Comparison of ENCODE assay signal across 1 cellular context in the genomic region with DNA sequence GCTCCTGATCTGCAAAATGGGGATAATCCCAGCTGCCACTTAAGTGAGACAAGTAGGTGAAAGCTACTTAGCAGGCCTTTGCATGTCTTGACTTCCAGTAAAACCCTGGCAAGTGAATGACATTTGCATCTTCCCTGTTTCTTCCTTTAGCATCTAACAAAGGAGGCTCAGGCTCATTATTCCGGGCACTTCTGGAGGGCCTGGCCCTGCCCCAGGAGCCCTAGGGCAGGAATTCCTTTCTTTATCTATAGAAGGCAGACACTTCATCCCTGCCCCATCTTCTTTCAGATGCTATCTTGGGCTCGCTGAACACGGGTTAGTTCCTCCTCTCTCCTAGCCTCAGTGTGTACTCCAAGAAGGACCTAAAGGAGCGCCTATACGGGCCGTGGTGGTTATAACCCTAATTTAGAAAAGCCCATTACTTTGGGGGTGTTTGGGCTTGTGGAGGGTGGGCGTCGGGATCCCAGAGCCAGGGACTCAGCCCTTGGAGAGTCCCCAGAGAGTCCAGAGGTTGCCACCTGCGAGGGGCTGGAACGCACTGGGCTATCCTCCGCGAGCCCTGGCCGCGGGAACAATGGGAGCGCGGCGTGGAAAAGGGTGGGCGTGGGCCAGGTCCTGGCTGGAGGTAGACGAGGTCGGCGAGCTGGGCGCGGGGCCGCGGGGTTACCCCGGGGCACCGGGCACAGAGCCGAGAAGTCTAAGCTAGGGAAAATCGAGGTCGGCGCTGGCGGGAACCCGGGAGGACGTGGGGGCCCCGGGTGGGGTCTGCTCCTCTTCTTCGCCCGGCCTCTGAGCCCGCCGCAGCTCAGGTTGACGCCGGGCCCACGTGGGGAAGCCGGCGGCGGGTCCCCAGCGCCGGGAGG.
A peak's percentile ranks its signal among the peaks of the same experiment; 100 is the strongest.
TF ChIP-seq lines count a peak whose summit lies in the region.

No MANE protein-coding gene starts in this region.

TF ChIP-seq in HEK293, 187 proteins besides CTCF, POLR2A, EP300 and RAD21 (continued from another document):
- TF ChIP-seq, protein P1, sequence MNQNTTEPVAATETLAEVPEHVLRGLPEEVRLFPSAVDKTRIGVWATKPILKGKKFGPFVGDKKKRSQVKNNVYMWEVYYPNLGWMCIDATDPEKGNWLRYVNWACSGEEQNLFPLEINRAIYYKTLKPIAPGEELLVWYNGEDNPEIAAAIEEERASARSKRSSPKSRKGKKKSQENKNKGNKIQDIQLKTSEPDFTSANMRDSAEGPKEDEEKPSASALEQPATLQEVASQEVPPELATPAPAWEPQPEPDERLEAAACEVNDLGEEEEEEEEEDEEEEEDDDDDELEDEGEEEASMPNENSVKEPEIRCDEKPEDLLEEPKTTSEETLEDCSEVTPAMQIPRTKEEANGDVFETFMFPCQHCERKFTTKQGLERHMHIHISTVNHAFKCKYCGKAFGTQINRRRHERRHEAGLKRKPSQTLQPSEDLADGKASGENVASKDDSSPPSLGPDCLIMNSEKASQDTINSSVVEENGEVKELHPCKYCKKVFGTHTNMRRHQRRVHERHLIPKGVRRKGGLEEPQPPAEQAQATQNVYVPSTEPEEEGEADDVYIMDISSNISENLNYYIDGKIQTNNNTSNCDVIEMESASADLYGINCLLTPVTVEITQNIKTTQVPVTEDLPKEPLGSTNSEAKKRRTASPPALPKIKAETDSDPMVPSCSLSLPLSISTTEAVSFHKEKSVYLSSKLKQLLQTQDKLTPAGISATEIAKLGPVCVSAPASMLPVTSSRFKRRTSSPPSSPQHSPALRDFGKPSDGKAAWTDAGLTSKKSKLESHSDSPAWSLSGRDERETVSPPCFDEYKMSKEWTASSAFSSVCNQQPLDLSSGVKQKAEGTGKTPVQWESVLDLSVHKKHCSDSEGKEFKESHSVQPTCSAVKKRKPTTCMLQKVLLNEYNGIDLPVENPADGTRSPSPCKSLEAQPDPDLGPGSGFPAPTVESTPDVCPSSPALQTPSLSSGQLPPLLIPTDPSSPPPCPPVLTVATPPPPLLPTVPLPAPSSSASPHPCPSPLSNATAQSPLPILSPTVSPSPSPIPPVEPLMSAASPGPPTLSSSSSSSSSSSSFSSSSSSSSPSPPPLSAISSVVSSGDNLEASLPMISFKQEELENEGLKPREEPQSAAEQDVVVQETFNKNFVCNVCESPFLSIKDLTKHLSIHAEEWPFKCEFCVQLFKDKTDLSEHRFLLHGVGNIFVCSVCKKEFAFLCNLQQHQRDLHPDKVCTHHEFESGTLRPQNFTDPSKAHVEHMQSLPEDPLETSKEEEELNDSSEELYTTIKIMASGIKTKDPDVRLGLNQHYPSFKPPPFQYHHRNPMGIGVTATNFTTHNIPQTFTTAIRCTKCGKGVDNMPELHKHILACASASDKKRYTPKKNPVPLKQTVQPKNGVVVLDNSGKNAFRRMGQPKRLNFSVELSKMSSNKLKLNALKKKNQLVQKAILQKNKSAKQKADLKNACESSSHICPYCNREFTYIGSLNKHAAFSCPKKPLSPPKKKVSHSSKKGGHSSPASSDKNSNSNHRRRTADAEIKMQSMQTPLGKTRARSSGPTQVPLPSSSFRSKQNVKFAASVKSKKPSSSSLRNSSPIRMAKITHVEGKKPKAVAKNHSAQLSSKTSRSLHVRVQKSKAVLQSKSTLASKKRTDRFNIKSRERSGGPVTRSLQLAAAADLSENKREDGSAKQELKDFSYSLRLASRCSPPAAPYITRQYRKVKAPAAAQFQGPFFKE (tag by site-specific recombination; IDR thresholded peaks at IDR 0.05; ENCODE audit: borderline replicate concordance), result no peak
- TF ChIP-seq OVOL3 (tag by site-specific recombination; IDR thresholded peaks at IDR 0.05) (no peak), ZBTB21 (tag by site-specific recombination; IDR thresholded peaks at IDR 0.05) (no peak), ZNF837 (tag by site-specific recombination; IDR thresholded peaks at IDR 0.05) (no peak), ZNF324 (tag by site-specific recombination; IDR thresholded peaks at IDR 0.05) (no peak), SETDB1 (IDR thresholded peaks at IDR 0.05; ENCODE audit: insufficient read length, low read length) (no peak), ZNF701 (tag by site-specific recombination; IDR thresholded peaks at IDR 0.05) (no peak), ZBTB20 (tag by site-specific recombination; IDR thresholded peaks at IDR 0.05) (peak; percentile 81), ZNF112 (tag by site-specific recombination; IDR thresholded peaks at IDR 0.05) (no peak), ZNF670 (tag by site-specific recombination; IDR thresholded peaks at IDR 0.05; ENCODE audit: low read depth) (no peak), SCRT1 (tag by site-specific recombination; IDR thresholded peaks at IDR 0.05; ENCODE audit: borderline replicate concordance) (no peak), ZNF426 (tag by site-specific recombination; IDR thresholded peaks at IDR 0.05) (no peak), ZNF558 (tag by site-specific recombination; IDR thresholded peaks at IDR 0.05) (no peak), TRIM28 (IDR thresholded peaks at IDR 0.05; ENCODE audit: borderline replicate concordance, low read length) (no peak), ZNF792 (tag by site-specific recombination; IDR thresholded peaks at IDR 0.05) (no peak), ZXDB (tag by site-specific recombination; IDR thresholded peaks at IDR 0.05) (no peak), ZNF624 (tag by site-specific recombination; IDR thresholded peaks at IDR 0.05) (no peak), ZNF600 (tag by site-specific recombination; IDR thresholded peaks at IDR 0.05) (no peak), ZNF621 (tag by site-specific recombination; IDR thresholded peaks at IDR 0.05) (no peak), ZNF239 (tag by site-specific recombination; IDR thresholded peaks at IDR 0.05) (no peak), ZFP69B (tag by site-specific recombination; IDR thresholded peaks at IDR 0.05) (no peak)
- TF ChIP-seq, protein P2, sequence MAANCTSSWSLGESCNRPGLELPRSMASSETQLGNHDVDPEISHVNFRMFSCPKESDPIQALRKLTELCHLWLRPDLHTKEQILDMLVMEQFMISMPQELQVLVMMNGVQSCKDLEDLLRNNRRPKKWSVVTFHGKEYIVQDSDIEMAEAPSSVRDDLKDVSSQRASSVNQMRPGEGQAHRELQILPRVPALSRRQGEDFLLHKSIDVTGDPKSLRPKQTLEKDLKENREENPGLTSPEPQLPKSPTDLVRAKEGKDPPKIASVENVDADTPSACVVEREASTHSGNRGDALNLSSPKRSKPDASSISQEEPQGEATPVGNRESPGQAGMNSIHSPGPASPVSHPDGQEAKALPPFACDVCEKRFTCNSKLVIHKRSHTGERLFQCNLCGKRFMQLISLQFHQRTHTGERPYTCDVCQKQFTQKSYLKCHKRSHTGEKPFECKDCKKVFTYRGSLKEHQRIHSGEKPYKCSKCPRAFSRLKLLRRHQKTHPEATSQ (tag by site-specific recombination; IDR thresholded peaks at IDR 0.05), result no peak
- TF ChIP-seq, protein P3, sequence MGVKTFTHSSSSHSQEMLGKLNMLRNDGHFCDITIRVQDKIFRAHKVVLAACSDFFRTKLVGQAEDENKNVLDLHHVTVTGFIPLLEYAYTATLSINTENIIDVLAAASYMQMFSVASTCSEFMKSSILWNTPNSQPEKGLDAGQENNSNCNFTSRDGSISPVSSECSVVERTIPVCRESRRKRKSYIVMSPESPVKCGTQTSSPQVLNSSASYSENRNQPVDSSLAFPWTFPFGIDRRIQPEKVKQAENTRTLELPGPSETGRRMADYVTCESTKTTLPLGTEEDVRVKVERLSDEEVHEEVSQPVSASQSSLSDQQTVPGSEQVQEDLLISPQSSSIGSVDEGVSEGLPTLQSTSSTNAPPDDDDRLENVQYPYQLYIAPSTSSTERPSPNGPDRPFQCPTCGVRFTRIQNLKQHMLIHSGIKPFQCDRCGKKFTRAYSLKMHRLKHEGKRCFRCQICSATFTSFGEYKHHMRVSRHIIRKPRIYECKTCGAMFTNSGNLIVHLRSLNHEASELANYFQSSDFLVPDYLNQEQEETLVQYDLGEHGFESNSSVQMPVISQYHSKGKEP (tag by site-specific recombination; IDR thresholded peaks at IDR 0.05), result no peak
- TF ChIP-seq, protein P4, sequence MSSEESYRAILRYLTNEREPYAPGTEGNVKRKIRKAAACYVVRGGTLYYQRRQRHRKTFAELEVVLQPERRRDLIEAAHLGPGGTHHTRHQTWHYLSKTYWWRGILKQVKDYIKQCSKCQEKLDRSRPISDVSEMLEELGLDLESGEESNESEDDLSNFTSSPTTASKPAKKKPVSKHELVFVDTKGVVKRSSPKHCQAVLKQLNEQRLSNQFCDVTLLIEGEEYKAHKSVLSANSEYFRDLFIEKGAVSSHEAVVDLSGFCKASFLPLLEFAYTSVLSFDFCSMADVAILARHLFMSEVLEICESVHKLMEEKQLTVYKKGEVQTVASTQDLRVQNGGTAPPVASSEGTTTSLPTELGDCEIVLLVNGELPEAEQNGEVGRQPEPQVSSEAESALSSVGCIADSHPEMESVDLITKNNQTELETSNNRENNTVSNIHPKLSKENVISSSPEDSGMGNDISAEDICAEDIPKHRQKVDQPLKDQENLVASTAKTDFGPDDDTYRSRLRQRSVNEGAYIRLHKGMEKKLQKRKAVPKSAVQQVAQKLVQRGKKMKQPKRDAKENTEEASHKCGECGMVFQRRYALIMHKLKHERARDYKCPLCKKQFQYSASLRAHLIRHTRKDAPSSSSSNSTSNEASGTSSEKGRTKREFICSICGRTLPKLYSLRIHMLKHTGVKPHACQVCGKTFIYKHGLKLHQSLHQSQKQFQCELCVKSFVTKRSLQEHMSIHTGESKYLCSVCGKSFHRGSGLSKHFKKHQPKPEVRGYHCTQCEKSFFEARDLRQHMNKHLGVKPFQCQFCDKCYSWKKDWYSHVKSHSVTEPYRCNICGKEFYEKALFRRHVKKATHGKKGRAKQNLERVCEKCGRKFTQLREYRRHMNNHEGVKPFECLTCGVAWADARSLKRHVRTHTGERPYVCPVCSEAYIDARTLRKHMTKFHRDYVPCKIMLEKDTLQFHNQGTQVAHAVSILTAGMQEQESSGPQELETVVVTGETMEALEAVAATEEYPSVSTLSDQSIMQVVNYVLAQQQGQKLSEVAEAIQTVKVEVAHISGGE (tag by site-specific recombination; conservative IDR thresholded peaks at IDR 0.05; ENCODE audit: low read depth), result no peak
- TF ChIP-seq, protein P5, sequence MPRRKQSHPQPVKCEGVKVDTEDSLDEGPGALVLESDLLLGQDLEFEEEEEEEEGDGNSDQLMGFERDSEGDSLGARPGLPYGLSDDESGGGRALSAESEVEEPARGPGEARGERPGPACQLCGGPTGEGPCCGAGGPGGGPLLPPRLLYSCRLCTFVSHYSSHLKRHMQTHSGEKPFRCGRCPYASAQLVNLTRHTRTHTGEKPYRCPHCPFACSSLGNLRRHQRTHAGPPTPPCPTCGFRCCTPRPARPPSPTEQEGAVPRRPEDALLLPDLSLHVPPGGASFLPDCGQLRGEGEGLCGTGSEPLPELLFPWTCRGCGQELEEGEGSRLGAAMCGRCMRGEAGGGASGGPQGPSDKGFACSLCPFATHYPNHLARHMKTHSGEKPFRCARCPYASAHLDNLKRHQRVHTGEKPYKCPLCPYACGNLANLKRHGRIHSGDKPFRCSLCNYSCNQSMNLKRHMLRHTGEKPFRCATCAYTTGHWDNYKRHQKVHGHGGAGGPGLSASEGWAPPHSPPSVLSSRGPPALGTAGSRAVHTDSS (tag by site-specific recombination; IDR thresholded peaks at IDR 0.05), result no peak
